ENCODE assay signal across 12 cellular contexts in genomic region chr7:104946338-104946737, GRCh38.
DNase-seq lines count a peak whose midpoint lies in the region; ATAC-seq and TF ChIP-seq lines count a peak whose summit lies in the region.
"Had no signal": no experiment of that assay in that cellular context is flagged by ENCODE, and none has a peak within 500 bp of the region (broad histone marks: within the 10 kb centered on the region; RNA-seq: fewer than 3 reads in every experiment).

No MANE protein-coding gene starts in this region.

- CTCF ChIA-PET in mammary epithelial cell (lab: Charles Lee; ENCODE audit: low non-redundant PET), result interaction anchor here (0.6 kb wide), 1 partner anchor 29 kb away, joined by 4 read pairs; no protein-coding TSS in a partner anchor

- no peaks in the 10 kb centered on the region for H3K79me2 ChIP-seq in ACC112 (ENCODE audit: control insufficient read depth, insufficient read depth, low read length, unreplicated experiment)
- no peaks in the 10 kb centered on the region for H3K79me2 ChIP-seq in mammary epithelial cell (ENCODE audit: insufficient read depth, low read length)

- peaks cover 0 to 4% (median 0%) of the 10 kb centered on the region in 5 donors for H3K27me3 Mint-ChIP-seq in naive thymus-derived CD8-positive, alpha-beta T cell

- TF ChIP-seq CTCF in mammary epithelial cell (conservative IDR thresholded peaks at IDR 0.05 in 1 of 2, IDR thresholded peaks at IDR 0.05 in 1 of 2; ENCODE audit: extremely low read depth in 1 of 2, insufficient read depth in 1 of 2, low read depth in 1 of 2, low read length in 2 of 2), result no peak

- DNase-seq in ELR (ENCODE audit: low read depth) (peak; percentile 36), mammary epithelial cell (peak; percentile 54), HuH-7.5 (ENCODE audit: low spot score) (no peak), globus pallidus (ENCODE audit: low spot score) (no peak), head of caudate nucleus (no peak)
- DNase-seq in naive thymus-derived CD8-positive, alpha-beta T cell, result no peak
- DNase-seq: dorsolateral prefrontal cortex, Karpas-422, NCI-H2227 treated with DMSO at 0.1 percent for 48 hours, occipital lobe had no signal

- peak overlapping the region; percentile 98 to 100 (median 100) for H3K27ac Mint-ChIP-seq in naive thymus-derived CD8-positive, alpha-beta T cell

- no peaks in the 10 kb centered on the region for H4K20me1 ChIP-seq in mammary epithelial cell (ENCODE audit: insufficient read depth, low read length)

- no peaks in the 10 kb centered on the region for H3K36me3 Mint-ChIP-seq in naive thymus-derived CD8-positive, alpha-beta T cell

- H3K27ac ChIP-seq in ACC112 (ENCODE audit: low read depth, low read length), result peak overlapping the region; percentile 99
- peak overlapping the region; percentile 98 for H3K27ac ChIP-seq in mammary epithelial cell (ENCODE audit: insufficient read depth, low read depth, low read length)

- BruUV-seq in mammary epithelial cell (replicated peaks; lab: Mats Ljungman, UMichigan), result no TSS peak

- ATAC-seq in naive thymus-derived CD8-positive, alpha-beta T cell, result no peak
- ATAC-seq in activated CD4-positive, CD25-positive, alpha-beta regulatory T cell treated with anti-CD3 and anti-CD28 coated beads, Interleukin-2, amount 50 U/mL, for 24 hours, result no peak

- H3K4me3 ChIP-seq in ACC112 (ENCODE audit: low read depth, low read length) (no peak overlapping the region), mammary epithelial cell (replicated peaks in 1 of 3; ENCODE audit: insufficient read depth in 1 of 3, low read depth in 2 of 3, low read length in 3 of 3) (no peak overlapping the region)
- H3K4me3 ChIP-seq: dorsolateral prefrontal cortex had no signal

- POLR2A ChIA-PET in naive thymus-derived CD8-positive, alpha-beta T cell (lab: Charles Lee), result interaction anchor here (0.9 to 6.3 kb wide), 4 partner anchors 10 to 67 kb away, joined by 3 to 93 read pairs (median 16); partner anchors contain the start of gene KMT2E

- H2AFZ ChIP-seq in ACC112 (ENCODE audit: low read length, unreplicated experiment) (no peak overlapping the region), mammary epithelial cell (ENCODE audit: low read depth, low read length) (peak overlapping the region; percentile 79)

- H3K4me2 ChIP-seq in mammary epithelial cell (ENCODE audit: insufficient read depth, low read depth, low read length), result peak overlapping the region; percentile 37

- WGBS in mammary epithelial cell (ENCODE audit: low coverage, missing lambda C conversion rate), result no CpG with 5 or more reads among the region's 2 CpGs

- in situ Hi-C loops in mammary epithelial cell (cut with MboI; ENCODE audit: low sequenced_read_pairs in 2 of 2), result no loop called here

- dilution Hi-C loops in mammary epithelial cell (cut with HindIII; ENCODE audit: low sequenced_read_pairs), result loop anchor here (5.0 kb wide), 2 partner anchors 36 to 71 kb away; no protein-coding TSS in a partner anchor

- H3K4me1 ChIP-seq in ACC112 (ENCODE audit: control insufficient read depth, insufficient read depth, low read length, unreplicated experiment) (peaks cover 39% of the 10 kb centered on the region), mammary epithelial cell (ENCODE audit: insufficient read depth, low read length) (peaks cover 33% of the 10 kb centered on the region)

- no peaks in the 10 kb centered on the region for H3K27me3 ChIP-seq in ACC112 (ENCODE audit: insufficient read depth, low read length)
- no peaks in the 10 kb centered on the region for H3K27me3 ChIP-seq in mammary epithelial cell (ENCODE audit: insufficient read depth, low read length)
- H3K27me3 ChIP-seq: dorsolateral prefrontal cortex had no signal

- H3K36me3 ChIP-seq in ACC112 (ENCODE audit: insufficient read depth, low read length) (no peaks in the 10 kb centered on the region), mammary epithelial cell (ENCODE audit: insufficient read depth, low read length) (no peaks in the 10 kb centered on the region)

- no peak overlapping the region for H3K9ac ChIP-seq in mammary epithelial cell (ENCODE audit: insufficient read depth, low read length)

- peaks cover 17 to 76% (median 51%) of the 10 kb centered on the region in 4 donors for H3K4me1 Mint-ChIP-seq in naive thymus-derived CD8-positive, alpha-beta T cell

- intact Hi-C loops in mammary epithelial cell (cut with micrococcal nuclease), result no loop called here
- intact Hi-C loops in head of caudate nucleus (cut with DNase I), result no loop called here

- peaks cover 0 to 3% (median 0%) of the 10 kb centered on the region in 9 donors for H3K9me3 Mint-ChIP-seq in naive thymus-derived CD8-positive, alpha-beta T cell

- H3K4me3 Mint-ChIP-seq in naive thymus-derived CD8-positive, alpha-beta T cell, result peak overlapping the region in 1 of 10 donors; percentile 96

- no peaks in the 10 kb centered on the region for H3K9me3 ChIP-seq in mammary epithelial cell (replicated peaks; ENCODE audit: insufficient read depth, low read length)

Comparison
In these comparisons a context has a peak if more than half of its experiments do, and no peak if none do; other contexts are left out.
1. DNase-seq: peak in ELR (single experiment) and mammary epithelial cell (single experiment); none in naive thymus-derived CD8-positive, alpha-beta T cell (0 of 10), HuH-7.5 (single experiment), globus pallidus (single experiment) and head of caudate nucleus (0 of 42).